In genomic region chr3:171854649-171855305, GRCh38 we compare ENCODE assay signal across 21 cellular contexts. TPM values are rescaled to one million over a fixed set of nuclear protein-coding genes. Genes with fewer than 3 reads are reported as not detected.
DNase-seq lines count a peak whose midpoint lies in the region; ATAC-seq and TF ChIP-seq lines count a peak whose summit lies in the region.
"Had no signal": no experiment of that assay in that cellular context is flagged by ENCODE, and none has a peak within 500 bp of the region (broad histone marks: within the 10 kb centered on the region; RNA-seq: fewer than 3 reads in every experiment).

No MANE protein-coding gene starts in this region.

- H3K27me3 ChIP-seq in GM23338 (ENCODE audit: insufficient read depth) (no peaks in the 10 kb centered on the region), vagina (no peaks in the 10 kb centered on the region)
- H3K27me3 ChIP-seq: BLaER1 treated with 17β-estradiol and CSF1 and Interleukin-3, amounts not matched to agents 10 nM and 100 nM; MG63; Peyer's patch had no signal

- peak overlapping the region; percentile 15; the same call in 1 of the 2 replicates for H3K4me3 ChIP-seq in GM23338
- no peak overlapping the region for H3K4me3 ChIP-seq in vagina
- H3K4me3 ChIP-seq: HAP-1, MG63, Peyer's patch, SK-N-MC had no signal

- no peak overlapping the region for H3K27ac Mint-ChIP-seq in GM23338

- H3K36me3 Mint-ChIP-seq in GM23338 (ENCODE audit: low read depth), result peaks cover 42% of the 10 kb centered on the region

- peaks cover 2% of the 10 kb centered on the region for H3K27me3 Mint-ChIP-seq in GM23338 (ENCODE audit: insufficient read depth, low read depth, poor library complexity)

- TF ChIP-seq CTCF in GM23338 (conservative IDR thresholded peaks at IDR 0.05; ENCODE audit: low read depth in 2 of 2) (no peak), vagina (IDR thresholded peaks at IDR 0.05) (no peak)

- TF ChIP-seq POLR2A in erythroblast (IDR thresholded peaks at IDR 0.05; ENCODE audit: low read length) (no peak), vagina (IDR thresholded peaks at IDR 0.05) (no peak)

- no peaks in the 10 kb centered on the region for H3K4me1 Mint-ChIP-seq in GM23338

- no peak overlapping the region for H3K4me3 Mint-ChIP-seq in GM23338

- 0 out of 2 replicates have a peak, but pooled peaks cover 5% of the 10 kb centered on the region for H3K9me2 ChIP-seq in GM23338 (ENCODE audit: insufficient read depth)

- ATAC-seq in GM23338 (no peak), HG02759 (IDR thresholded peaks at IDR 0.05; ENCODE audit: unreplicated experiment) (no peak)
- ATAC-seq: Right ventricle myocardium inferior had no signal

- H3K4me2 ChIP-seq in GM23338, result no peak overlapping the region
- H3K4me2 ChIP-seq: BLaER1 treated with 17β-estradiol and CSF1 and Interleukin-3, amounts not matched to agents 10 nM and 100 nM had no signal

- H3K27ac ChIP-seq in GM23338 (ENCODE audit: low read depth) (no peak overlapping the region), vagina (no peak overlapping the region)
- H3K27ac ChIP-seq: 22Rv1; BLaER1 treated with 17β-estradiol and CSF1 and Interleukin-3, amounts not matched to agents 10 nM and 100 nM; Peyer's patch; SK-N-MC had no signal

- no peaks in the 10 kb centered on the region for H3K79me2 ChIP-seq in GM23338 (replicated peaks; ENCODE audit: insufficient read depth)

- H4K20me1 ChIP-seq in GM23338 (replicated peaks; ENCODE audit: insufficient read depth), result no peaks in the 10 kb centered on the region
- H4K20me1 ChIP-seq: BLaER1 treated with 17β-estradiol and CSF1 and Interleukin-3, amounts not matched to agents 10 nM and 100 nM had no signal

- H2AFZ ChIP-seq in GM23338, result no peak overlapping the region

- peaks cover 13% of the 10 kb centered on the region for H3K9me3 ChIP-seq in vagina

- H3K4me1 ChIP-seq in GM23338 (ENCODE audit: insufficient read depth) (no peaks in the 10 kb centered on the region; the same call in 1 of the 2 replicates), vagina (no peaks in the 10 kb centered on the region)
- H3K4me1 ChIP-seq: Peyer's patch had no signal

- H3K9me3 Mint-ChIP-seq in GM23338, result peaks cover 67% of the 10 kb centered on the region

- H3K36me3 ChIP-seq in GM23338 (ENCODE audit: insufficient read depth), result peaks cover 25% of the 10 kb centered on the region; the same call in 1 of the 2 replicates
- H3K36me3 ChIP-seq in vagina, result no peaks in the 10 kb centered on the region
- H3K36me3 ChIP-seq: HAP-1, MG63, Peyer's patch had no signal

- DNase-seq in DMS 273 (lab: John Stamatoyannopoulos, UW; ENCODE audit: unreplicated experiment) (peak; percentile 47), DMS 273 treated with DMSO at 0.1 percent for 48 hours (lab: John Stamatoyannopoulos, UW) (no peak), GM23338 (ENCODE audit: low spot score) (peak; percentile 51), OCI-M1 (lab: John Stamatoyannopoulos, UW) (peak; percentile 19), erythroblast (lab: John Stamatoyannopoulos, UW) (peak; percentile 31 to 32), NCI-H187 (lab: John Stamatoyannopoulos, UW) (no peak), vagina (ENCODE audit: extremely low spot score in 2 of 2) (no peak)
- DNase-seq: DMS153, Karpas-422, MG63, NCI-H1092 treated with DMSO at 0.1 percent for 48 hours, NCI-H2107, NCI-H774, Peyer's patch had no signal

- intact Hi-C loops in vagina (cut with DNase I), result no loop called here

- no peaks in the 10 kb centered on the region for H3F3A ChIP-seq in GM23338 (replicated peaks; ENCODE audit: low read depth)

TF ChIP-seq in GM23338, 12 proteins besides CTCF, POLR2A, EP300 and RAD21 (continues in another document):
- no peak for TF ChIP-seq NANOG (IDR thresholded peaks at IDR 0.05; ENCODE audit: borderline replicate concordance)
- TF ChIP-seq, protein P1, sequence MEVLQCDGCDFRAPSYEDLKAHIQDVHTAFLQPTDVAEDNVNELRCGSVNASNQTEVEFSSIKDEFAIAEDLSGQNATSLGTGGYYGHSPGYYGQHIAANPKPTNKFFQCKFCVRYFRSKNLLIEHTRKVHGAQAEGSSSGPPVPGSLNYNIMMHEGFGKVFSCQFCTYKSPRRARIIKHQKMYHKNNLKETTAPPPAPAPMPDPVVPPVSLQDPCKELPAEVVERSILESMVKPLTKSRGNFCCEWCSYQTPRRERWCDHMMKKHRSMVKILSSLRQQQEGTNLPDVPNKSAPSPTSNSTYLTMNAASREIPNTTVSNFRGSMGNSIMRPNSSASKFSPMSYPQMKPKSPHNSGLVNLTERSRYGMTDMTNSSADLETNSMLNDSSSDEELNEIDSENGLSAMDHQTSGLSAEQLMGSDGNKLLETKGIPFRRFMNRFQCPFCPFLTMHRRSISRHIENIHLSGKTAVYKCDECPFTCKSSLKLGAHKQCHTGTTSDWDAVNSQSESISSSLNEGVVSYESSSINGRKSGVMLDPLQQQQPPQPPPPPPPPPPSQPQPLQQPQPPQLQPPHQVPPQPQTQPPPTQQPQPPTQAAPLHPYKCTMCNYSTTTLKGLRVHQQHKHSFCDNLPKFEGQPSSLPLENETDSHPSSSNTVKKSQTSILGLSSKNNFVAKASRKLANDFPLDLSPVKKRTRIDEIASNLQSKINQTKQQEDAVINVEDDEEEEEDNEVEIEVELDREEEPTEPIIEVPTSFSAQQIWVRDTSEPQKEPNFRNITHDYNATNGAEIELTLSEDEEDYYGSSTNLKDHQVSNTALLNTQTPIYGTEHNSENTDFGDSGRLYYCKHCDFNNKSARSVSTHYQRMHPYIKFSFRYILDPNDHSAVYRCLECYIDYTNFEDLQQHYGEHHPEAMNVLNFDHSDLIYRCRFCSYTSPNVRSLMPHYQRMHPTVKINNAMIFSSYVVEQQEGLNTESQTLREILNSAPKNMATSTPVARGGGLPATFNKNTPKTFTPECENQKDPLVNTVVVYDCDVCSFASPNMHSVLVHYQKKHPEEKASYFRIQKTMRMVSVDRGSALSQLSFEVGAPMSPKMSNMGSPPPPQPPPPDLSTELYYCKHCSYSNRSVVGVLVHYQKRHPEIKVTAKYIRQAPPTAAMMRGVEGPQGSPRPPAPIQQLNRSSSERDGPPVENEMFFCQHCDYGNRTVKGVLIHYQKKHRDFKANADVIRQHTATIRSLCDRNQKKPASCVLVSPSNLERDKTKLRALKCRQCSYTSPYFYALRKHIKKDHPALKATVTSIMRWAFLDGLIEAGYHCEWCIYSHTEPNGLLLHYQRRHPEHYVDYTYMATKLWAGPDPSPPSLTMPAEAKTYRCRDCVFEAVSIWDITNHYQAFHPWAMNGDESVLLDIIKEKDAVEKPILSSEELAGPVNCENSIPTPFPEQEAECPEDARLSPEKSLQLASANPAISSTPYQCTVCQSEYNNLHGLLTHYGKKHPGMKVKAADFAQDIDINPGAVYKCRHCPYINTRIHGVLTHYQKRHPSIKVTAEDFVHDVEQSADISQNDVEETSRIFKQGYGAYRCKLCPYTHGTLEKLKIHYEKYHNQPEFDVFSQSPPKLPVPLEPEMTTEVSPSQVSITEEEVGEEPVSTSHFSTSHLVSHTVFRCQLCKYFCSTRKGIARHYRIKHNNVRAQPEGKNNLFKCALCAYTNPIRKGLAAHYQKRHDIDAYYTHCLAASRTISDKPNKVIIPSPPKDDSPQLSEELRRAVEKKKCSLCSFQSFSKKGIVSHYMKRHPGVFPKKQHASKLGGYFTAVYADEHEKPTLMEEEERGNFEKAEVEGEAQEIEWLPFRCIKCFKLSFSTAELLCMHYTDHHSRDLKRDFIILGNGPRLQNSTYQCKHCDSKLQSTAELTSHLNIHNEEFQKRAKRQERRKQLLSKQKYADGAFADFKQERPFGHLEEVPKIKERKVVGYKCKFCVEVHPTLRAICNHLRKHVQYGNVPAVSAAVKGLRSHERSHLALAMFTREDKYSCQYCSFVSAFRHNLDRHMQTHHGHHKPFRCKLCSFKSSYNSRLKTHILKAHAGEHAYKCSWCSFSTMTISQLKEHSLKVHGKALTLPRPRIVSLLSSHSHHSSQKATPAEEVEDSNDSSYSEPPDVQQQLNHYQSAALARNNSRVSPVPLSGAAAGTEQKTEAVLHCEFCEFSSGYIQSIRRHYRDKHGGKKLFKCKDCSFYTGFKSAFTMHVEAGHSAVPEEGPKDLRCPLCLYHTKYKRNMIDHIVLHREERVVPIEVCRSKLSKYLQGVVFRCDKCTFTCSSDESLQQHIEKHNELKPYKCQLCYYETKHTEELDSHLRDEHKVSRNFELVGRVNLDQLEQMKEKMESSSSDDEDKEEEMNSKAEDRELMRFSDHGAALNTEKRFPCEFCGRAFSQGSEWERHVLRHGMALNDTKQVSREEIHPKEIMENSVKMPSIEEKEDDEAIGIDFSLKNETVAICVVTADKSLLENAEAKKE (CRISPR knock-in tag; IDR thresholded peaks at IDR 0.05), result no peak
- TF ChIP-seq, protein P2, sequence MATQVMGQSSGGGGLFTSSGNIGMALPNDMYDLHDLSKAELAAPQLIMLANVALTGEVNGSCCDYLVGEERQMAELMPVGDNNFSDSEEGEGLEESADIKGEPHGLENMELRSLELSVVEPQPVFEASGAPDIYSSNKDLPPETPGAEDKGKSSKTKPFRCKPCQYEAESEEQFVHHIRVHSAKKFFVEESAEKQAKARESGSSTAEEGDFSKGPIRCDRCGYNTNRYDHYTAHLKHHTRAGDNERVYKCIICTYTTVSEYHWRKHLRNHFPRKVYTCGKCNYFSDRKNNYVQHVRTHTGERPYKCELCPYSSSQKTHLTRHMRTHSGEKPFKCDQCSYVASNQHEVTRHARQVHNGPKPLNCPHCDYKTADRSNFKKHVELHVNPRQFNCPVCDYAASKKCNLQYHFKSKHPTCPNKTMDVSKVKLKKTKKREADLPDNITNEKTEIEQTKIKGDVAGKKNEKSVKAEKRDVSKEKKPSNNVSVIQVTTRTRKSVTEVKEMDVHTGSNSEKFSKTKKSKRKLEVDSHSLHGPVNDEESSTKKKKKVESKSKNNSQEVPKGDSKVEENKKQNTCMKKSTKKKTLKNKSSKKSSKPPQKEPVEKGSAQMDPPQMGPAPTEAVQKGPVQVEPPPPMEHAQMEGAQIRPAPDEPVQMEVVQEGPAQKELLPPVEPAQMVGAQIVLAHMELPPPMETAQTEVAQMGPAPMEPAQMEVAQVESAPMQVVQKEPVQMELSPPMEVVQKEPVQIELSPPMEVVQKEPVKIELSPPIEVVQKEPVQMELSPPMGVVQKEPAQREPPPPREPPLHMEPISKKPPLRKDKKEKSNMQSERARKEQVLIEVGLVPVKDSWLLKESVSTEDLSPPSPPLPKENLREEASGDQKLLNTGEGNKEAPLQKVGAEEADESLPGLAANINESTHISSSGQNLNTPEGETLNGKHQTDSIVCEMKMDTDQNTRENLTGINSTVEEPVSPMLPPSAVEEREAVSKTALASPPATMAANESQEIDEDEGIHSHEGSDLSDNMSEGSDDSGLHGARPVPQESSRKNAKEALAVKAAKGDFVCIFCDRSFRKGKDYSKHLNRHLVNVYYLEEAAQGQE (IDR thresholded peaks at IDR 0.05; ENCODE audit: unreplicated experiment), result no peak
- TF ChIP-seq EZH2 (IDR thresholded peaks at IDR 0.05; ENCODE audit: low read depth, unreplicated experiment), result no peak
- TF ChIP-seq POLR2AphosphoS5 (IDR thresholded peaks at IDR 0.05; ENCODE audit: low read depth), result no peak

RNA-seq across cellular contexts. Expression of gene TMEM212, which starts 11.6 kb away (rescaled TPM):
- total RNA-seq in GM23338 (2014; rRNA removed; shearing (Covaris generic)), result not detected in 2 replicates
- not detected in 2 replicates for polyA plus RNA-seq in GM23338 (2016; fragmentation: Nextera tagmentation; extraction: Ambion mirVana)
- not detected for total RNA-seq in vagina
- total RNA-seq: NCI-H460, Peyer's patch, Right ventricle myocardium inferior had no signal

RNA-seq across cellular contexts. Expression of gene PLD1, which starts 44.5 kb away (rescaled TPM):
- 2.2 and 6.7 TPM in 2 replicates for total RNA-seq in GM23338 (2014; rRNA removed; shearing (Covaris generic))
- polyA plus RNA-seq in GM23338 (2016; fragmentation: Nextera tagmentation; extraction: Ambion mirVana), result 1.4 and 2.0 TPM in 2 replicates
- 35.6 TPM for total RNA-seq in vagina

Comparison
In these comparisons a context has a peak if more than half of its experiments do, and no peak if none do; other contexts are left out.
1. DNase-seq: peak in DMS 273 (single experiment), GM23338 (single experiment), OCI-M1 (single experiment) and erythroblast (2 of 2); none in DMS 273 treated with DMSO at 0.1 percent for 48 hours (single experiment), NCI-H187 (0 of 2) and vagina (0 of 2).